ENCODE assay signal across 7 cellular contexts in the genomic region with DNA sequence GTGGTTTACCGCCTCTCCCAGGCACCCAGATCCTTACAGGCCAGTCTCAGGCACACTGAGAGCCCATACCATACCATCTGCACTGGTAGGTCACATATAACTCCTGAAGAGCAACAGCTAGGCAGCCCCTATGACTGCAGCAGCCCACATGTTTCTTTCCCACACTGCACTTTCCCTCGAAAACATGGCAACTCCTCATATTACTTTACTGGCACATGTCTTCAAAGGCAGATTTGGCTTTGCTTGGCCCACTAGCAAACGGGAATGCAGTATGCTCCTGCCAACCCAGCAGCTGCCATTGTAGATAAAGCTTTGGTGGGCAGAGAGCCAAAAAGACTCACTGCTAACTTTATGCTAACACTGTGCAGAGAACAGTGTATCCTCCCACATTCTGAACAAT. TPM values are rescaled to one million over a fixed set of nuclear protein-coding genes. Genes with fewer than 3 reads are reported as not detected.
"Had no signal": no experiment of that assay in that cellular context is flagged by ENCODE, and none has a peak within 500 bp of the region (broad histone marks: within the 10 kb centered on the region; RNA-seq: fewer than 3 reads in every experiment).

No MANE protein-coding gene starts in this region.

RNA-seq across cellular contexts. Expression of gene BPY2C, which starts 56.3 kb away (rescaled TPM):
- total RNA-seq: GM23248, GM23338, H1, H4, H7, H9, HFFc6 had no signal
